In the genomic region with DNA sequence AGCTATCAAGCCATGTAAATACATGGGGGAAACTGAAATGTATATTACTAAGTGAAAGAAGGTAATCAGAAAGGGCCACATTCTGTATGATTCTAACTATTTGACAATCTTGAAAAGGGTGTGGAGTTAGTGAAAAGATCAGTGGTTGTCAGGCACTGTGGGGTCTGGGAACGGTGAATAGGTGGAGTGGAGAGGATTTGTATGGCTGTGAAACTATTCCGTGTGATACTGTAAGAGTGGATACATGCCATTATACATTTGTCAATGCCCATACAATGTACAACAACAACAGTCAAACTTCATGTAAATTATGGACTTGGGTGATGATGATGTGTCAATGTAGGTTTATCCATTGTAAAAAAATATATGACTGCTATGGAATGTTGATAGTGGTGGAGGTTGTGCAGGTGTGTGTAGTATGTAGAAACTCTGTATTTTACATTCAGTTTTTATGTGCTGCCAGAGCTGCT, we compare ENCODE assay signal across 17 cellular contexts.
DNase-seq lines count a peak whose midpoint lies in the region; ATAC-seq and TF ChIP-seq lines count a peak whose summit lies in the region.
"Had no signal": no experiment of that assay in that cellular context is flagged by ENCODE, and none has a peak within 500 bp of the region (broad histone marks: within the 10 kb centered on the region; RNA-seq: fewer than 3 reads in every experiment).

No MANE protein-coding gene starts in this region.

- H3K27me3 ChIP-seq in MM.1S (replicated peaks; ENCODE audit: insufficient read depth, low read length) = no peaks in the 10 kb centered on the region
- H3K27me3 ChIP-seq: BE2C, dorsolateral prefrontal cortex, testis had no signal

- no TSS peak for BruUV-seq in OCI-LY7 (replicated peaks; lab: Mats Ljungman, UMichigan)

- no peaks in the 10 kb centered on the region for H3K36me3 ChIP-seq in OCI-LY7 (ENCODE audit: insufficient read depth, low read length)
- H3K36me3 ChIP-seq in MM.1S (replicated peaks; ENCODE audit: insufficient read depth, low read length) = no peaks in the 10 kb centered on the region
- H3K36me3 ChIP-seq: BE2C, prostate gland had no signal

- H3K4me2 ChIP-seq in OCI-LY7 (ENCODE audit: low read length) (no peak overlapping the region), MM.1S (ENCODE audit: low read depth, low read length) (no peak overlapping the region)

- in situ Hi-C loops in GM13976 (cut with MboI; ENCODE audit: low sequenced_read_pairs, unreplicated experiment) = no loop called here

- H3K27me3 Mint-ChIP-seq in activated naive CD8-positive, alpha-beta T cell treated with anti-CD3 and anti-CD28 coated beads, Interleukin-2, amount 10 ng/mL, durations not matched to agents 7 days and 5 days = no peaks in the 10 kb centered on the region
- H3K27me3 Mint-ChIP-seq in activated naive CD8-positive, alpha-beta T cell treated with anti-CD3 and anti-CD28 coated beads for 36 hours = no peaks in the 10 kb centered on the region

- DNase-seq in activated naive CD8-positive, alpha-beta T cell treated with anti-CD3 and anti-CD28 coated beads, Interleukin-2, amount 10 ng/mL, durations not matched to agents 7 days and 5 days = no peak
- no peak for DNase-seq in activated naive CD8-positive, alpha-beta T cell treated with anti-CD3 and anti-CD28 coated beads for 36 hours
- DNase-seq in OCI-LY7 (ENCODE audit: low spot score) (peak; percentile 1), erythroblast (lab: John Stamatoyannopoulos, UW) (peak; percentile 1 to 3), GM13976 (ENCODE audit: low spot score) (no peak), MM.1S (no peak), nucleus accumbens (lab: John Stamatoyannopoulos, UW) (no peak)
- DNase-seq: activated effector memory CD4-positive, alpha-beta T cell treated with anti-CD3 and anti-CD28 coated beads, Interleukin-2, amount 50 U/mL, for 16 hours; BE2C; dorsolateral prefrontal cortex; hippocampal formation; stimulated activated CD4-positive, alpha-beta T cell treated with anti-CD3 and anti-CD28 coated beads, Interleukin-15, amount 100 ng/mL, for 24 hours; testis had no signal

- peaks cover 4% of the 10 kb centered on the region for H3K9me3 Mint-ChIP-seq in activated naive CD8-positive, alpha-beta T cell treated with anti-CD3 and anti-CD28 coated beads, Interleukin-2, amount 10 ng/mL, durations not matched to agents 7 days and 5 days
- peaks cover 22% of the 10 kb centered on the region for H3K9me3 Mint-ChIP-seq in activated naive CD8-positive, alpha-beta T cell treated with anti-CD3 and anti-CD28 coated beads for 36 hours

- H3K4me1 ChIP-seq in OCI-LY7 (ENCODE audit: insufficient read depth, low read length, poor library complexity, severe bottlenecking) (no peaks in the 10 kb centered on the region), MM.1S (ENCODE audit: low read length) (no peaks in the 10 kb centered on the region)
- H3K4me1 ChIP-seq: BE2C, prostate gland, testis had no signal

- H2AFZ ChIP-seq in OCI-LY7 (ENCODE audit: low read length) = no peak overlapping the region
- H2AFZ ChIP-seq in MM.1S (ENCODE audit: low read length) = no peak overlapping the region

- H3K27ac Mint-ChIP-seq in activated naive CD8-positive, alpha-beta T cell treated with anti-CD3 and anti-CD28 coated beads, Interleukin-2, amount 10 ng/mL, durations not matched to agents 7 days and 5 days = no peak overlapping the region
- H3K27ac Mint-ChIP-seq in activated naive CD8-positive, alpha-beta T cell treated with anti-CD3 and anti-CD28 coated beads for 36 hours = no peak overlapping the region

- H3F3A ChIP-seq in MM.1S (ENCODE audit: insufficient read depth, low read length) = no peaks in the 10 kb centered on the region

- H3K27ac ChIP-seq in OCI-LY7 (ENCODE audit: low read depth, low read length, poor library complexity, severe bottlenecking) = no peak overlapping the region
- no peak overlapping the region for H3K27ac ChIP-seq in MM.1S (ENCODE audit: low read length)
- H3K27ac ChIP-seq: dorsolateral prefrontal cortex, HL-60, prostate gland, testis had no signal

- H3K9me2 ChIP-seq in OCI-LY7 (ENCODE audit: insufficient read depth, low read length) (no peaks in the 10 kb centered on the region), MM.1S (replicated peaks; ENCODE audit: insufficient read depth, low read length) (no peaks in the 10 kb centered on the region)

- H3K9ac ChIP-seq in MM.1S (ENCODE audit: low read length) = no peak overlapping the region

- ATAC-seq in activated naive CD8-positive, alpha-beta T cell treated with anti-CD3 and anti-CD28 coated beads, Interleukin-2, amount 10 ng/mL, durations not matched to agents 7 days and 5 days (ENCODE audit: low read depth) = peak; percentile 53
- ATAC-seq in HG03045 (IDR thresholded peaks at IDR 0.05; ENCODE audit: unreplicated experiment) = no peak
- ATAC-seq: Panc1 had no signal

- H3K4me3 Mint-ChIP-seq in activated naive CD8-positive, alpha-beta T cell treated with anti-CD3 and anti-CD28 coated beads, Interleukin-2, amount 10 ng/mL, durations not matched to agents 7 days and 5 days = no peak overlapping the region
- no peak overlapping the region for H3K4me3 Mint-ChIP-seq in activated naive CD8-positive, alpha-beta T cell treated with anti-CD3 and anti-CD28 coated beads for 36 hours

- H3K36me3 Mint-ChIP-seq in activated naive CD8-positive, alpha-beta T cell treated with anti-CD3 and anti-CD28 coated beads, Interleukin-2, amount 10 ng/mL, durations not matched to agents 7 days and 5 days = no peaks in the 10 kb centered on the region
- no peaks in the 10 kb centered on the region for H3K36me3 Mint-ChIP-seq in activated naive CD8-positive, alpha-beta T cell treated with anti-CD3 and anti-CD28 coated beads for 36 hours

- H3K9me3 ChIP-seq in OCI-LY7 (ENCODE audit: low read length) (peaks cover 4% of the 10 kb centered on the region; the same call in 1 of the 2 replicates), MM.1S (replicated peaks; ENCODE audit: insufficient read depth, low read length) (no peaks in the 10 kb centered on the region)
- H3K9me3 ChIP-seq: BE2C, prostate gland, testis had no signal

- H4K20me1 ChIP-seq in OCI-LY7 (ENCODE audit: insufficient read depth, low read length) (no peaks in the 10 kb centered on the region), MM.1S (ENCODE audit: insufficient read depth, low read length) (no peaks in the 10 kb centered on the region)

- H3K79me2 ChIP-seq in OCI-LY7 (ENCODE audit: insufficient read depth, low read depth, low read length) = no peaks in the 10 kb centered on the region
- no peaks in the 10 kb centered on the region for H3K79me2 ChIP-seq in MM.1S (ENCODE audit: low read length)

- H3K4me1 Mint-ChIP-seq in activated naive CD8-positive, alpha-beta T cell treated with anti-CD3 and anti-CD28 coated beads, Interleukin-2, amount 10 ng/mL, durations not matched to agents 7 days and 5 days = no peaks in the 10 kb centered on the region
- no peaks in the 10 kb centered on the region for H3K4me1 Mint-ChIP-seq in activated naive CD8-positive, alpha-beta T cell treated with anti-CD3 and anti-CD28 coated beads for 36 hours

- CTCF ChIA-PET in OCI-LY7 (lab: Charles Lee; ENCODE audit: unreplicated experiment) = no interaction called here

- no peak for TF ChIP-seq CTCF in OCI-LY7 (conservative IDR thresholded peaks at IDR 0.05; ENCODE audit: low read length)
- TF ChIP-seq CTCF in GM13976 (IDR thresholded peaks at IDR 0.05; ENCODE audit: borderline replicate concordance, control extremely low read depth, extremely low read depth, insufficient read depth, missing control alignments) = no peak
- no peak for TF ChIP-seq CTCF in MM.1S (IDR thresholded peaks at IDR 0.05; ENCODE audit: low read length)

- no peak for TF ChIP-seq POLR2A in erythroblast (IDR thresholded peaks at IDR 0.05; ENCODE audit: low read length)

- POLR2A ChIA-PET in activated naive CD8-positive, alpha-beta T cell treated with anti-CD3 and anti-CD28 coated beads, Interleukin-2, amount 10 ng/mL, durations not matched to agents 7 days and 5 days (lab: Charles Lee) = no interaction called here
- POLR2A ChIA-PET in OCI-LY7 (lab: Charles Lee) = no interaction called here

- no peak overlapping the region for H3K4me3 ChIP-seq in OCI-LY7 (ENCODE audit: low read depth, low read length, poor library complexity, severe bottlenecking)
- no peak overlapping the region for H3K4me3 ChIP-seq in MM.1S (ENCODE audit: low read length)
- H3K4me3 ChIP-seq: dorsolateral prefrontal cortex, prostate gland, testis had no signal

- intact Hi-C loops in OCI-LY7 (cut with micrococcal nuclease; ENCODE audit: unreplicated experiment) = no loop called here

Comparison
In these comparisons a context has a peak if more than half of its experiments do, and no peak if none do; other contexts are left out.
1. DNase-seq: peak in OCI-LY7 (single experiment) and erythroblast (2 of 2); none in activated naive CD8-positive, alpha-beta T cell treated with anti-CD3 and anti-CD28 coated beads, Interleukin-2, amount 10 ng/mL, durations not matched to agents 7 days and 5 days (single experiment), activated naive CD8-positive, alpha-beta T cell treated with anti-CD3 and anti-CD28 coated beads for 36 hours (single experiment), GM13976 (single experiment), MM.1S (single experiment) and nucleus accumbens (0 of 56).